ENCODE assay signal across 8 cellular contexts in genomic region chr1:202957733-202958543, GRCh38. TPM values are rescaled to one million over a fixed set of nuclear protein-coding genes. Genes with fewer than 3 reads are reported as not detected.
A peak's percentile ranks its signal among the peaks of the same experiment; 100 is the strongest.
DNase-seq lines count a peak whose midpoint lies in the region; ATAC-seq and TF ChIP-seq lines count a peak whose summit lies in the region.

Gene ADIPOR1, minus strand, starts transcription at chr1:202958312. Its CDS starts 7,242 bp downstream, at chr1:202951070.

- H3K27me3 ChIP-seq in Karpas-422 (ENCODE audit: low read length): no peaks in the 10 kb centered on the region

- H3K4me3 Mint-ChIP-seq in activated T-helper 2 cell treated with anti-CD3 and anti-CD28 coated beads, Interferon-gamma antibody, Interleukin-2, Interleukin-4, amounts not matched to agents 10 μg/mL and 5 μg/mL and 100 μg/mL, durations not matched to agents 14 hours and 24 hours and 36 hours (ENCODE audit: low read depth): peak within 1 kb of the TSS; percentile 94
- peak within 1 kb of the TSS; percentile 86 for H3K4me3 Mint-ChIP-seq in natural killer cell

- DNase-seq in EH (ENCODE audit: low read depth): peak; percentile 86
- DNase-seq in Karpas-422: peak; percentile 96
- DNase-seq in RPMI8226: peak; percentile 96
- peak; percentile 92 for DNase-seq in activated T-helper 2 cell treated with anti-CD3 and anti-CD28 coated beads, Interferon-gamma antibody, Interleukin-2, Interleukin-4, amounts not matched to agents 10 μg/mL and 5 μg/mL and 100 μg/mL, durations not matched to agents 14 hours and 24 hours and 36 hours (ENCODE audit: low spot score)
- peak; percentile 75 for DNase-seq in fibroblast of mammary gland (ENCODE audit: low read depth)
- peak; percentile 89 for DNase-seq in natural killer cell
- peak; percentile 91 for DNase-seq in stimulated activated naive CD4-positive, alpha-beta T cell treated with Interleukin-2 at 50 U/mL for 16 hours (lab: John Stamatoyannopoulos, UW)

- H3K4me1 ChIP-seq in Karpas-422 (ENCODE audit: low read length): peaks cover 29% of the 10 kb centered on the region

- peak within 1 kb of the TSS; percentile 82 for H3K4me2 ChIP-seq in Karpas-422 (ENCODE audit: low read depth, low read length, poor library complexity, severe bottlenecking)

- no peak for TF ChIP-seq CTCF in fibroblast of mammary gland (conservative IDR thresholded peaks at IDR 0.05; ENCODE audit: control insufficient read depth, insufficient read depth, low read depth, low read length)
- TF ChIP-seq CTCF in natural killer cell (IDR thresholded peaks at IDR 0.05): no peak

- H3K27ac ChIP-seq in Karpas-422 (ENCODE audit: low read length): no peak within 1 kb of the TSS

- H4K20me1 ChIP-seq in Karpas-422 (ENCODE audit: insufficient read depth, low read depth, low read length): peaks cover 15% of the 10 kb centered on the region; the same call in 1 of the 2 replicates

- H3K9me2 ChIP-seq in Karpas-422 (replicated peaks; ENCODE audit: insufficient read depth, low read length): no peaks in the 10 kb centered on the region

- H3K4me3 ChIP-seq in Karpas-422 (ENCODE audit: low read length) (peak within 1 kb of the TSS; percentile 90), fibroblast of mammary gland (ENCODE audit: control insufficient read depth, low read depth, low read length) (peak within 1 kb of the TSS; percentile 77)

- H3K9ac ChIP-seq in Karpas-422 (ENCODE audit: low read length): peak within 1 kb of the TSS; percentile 96

- intact Hi-C loops in activated T-helper 2 cell treated with anti-CD3 and anti-CD28 coated beads, Interferon-gamma antibody, Interleukin-2, Interleukin-4, amounts not matched to agents 10 μg/mL and 5 μg/mL and 100 μg/mL, durations not matched to agents 14 hours and 24 hours and 36 hours (cut with micrococcal nuclease): loop anchor here (1.0 to 2.0 kb wide), 5 partner anchors 9 to 147 kb away; partner anchors contain the start of genes CYB5R1, KLHL12, PCAT6 and PPFIA4
- intact Hi-C loops in natural killer cell (cut with micrococcal nuclease): loop anchor here (1.0 to 2.0 kb wide), 3 partner anchors 9 to 69 kb away; partner anchors contain the start of genes CYB5R1, KLHL12 and RABIF

- no peaks in the 10 kb centered on the region for H3K9me3 ChIP-seq in Karpas-422 (ENCODE audit: low read length)

- peak within 1 kb of the TSS; percentile 58 for H3K27ac Mint-ChIP-seq in activated T-helper 2 cell treated with anti-CD3 and anti-CD28 coated beads, Interferon-gamma antibody, Interleukin-2, Interleukin-4, amounts not matched to agents 10 μg/mL and 5 μg/mL and 100 μg/mL, durations not matched to agents 14 hours and 24 hours and 36 hours
- H3K27ac Mint-ChIP-seq in natural killer cell: peak within 1 kb of the TSS; percentile 85 to 90

- no peaks in the 10 kb centered on the region for H3K36me3 ChIP-seq in Karpas-422 (ENCODE audit: insufficient read depth, low read length)

- no peaks in the 10 kb centered on the region for H3K27me3 Mint-ChIP-seq in activated T-helper 2 cell treated with anti-CD3 and anti-CD28 coated beads, Interferon-gamma antibody, Interleukin-2, Interleukin-4, amounts not matched to agents 10 μg/mL and 5 μg/mL and 100 μg/mL, durations not matched to agents 14 hours and 24 hours and 36 hours (ENCODE audit: low read depth)
- no peaks in the 10 kb centered on the region for H3K27me3 Mint-ChIP-seq in natural killer cell (ENCODE audit: low read depth in 2 of 2)

- peaks cover 29% of the 10 kb centered on the region for H3K4me1 Mint-ChIP-seq in activated T-helper 2 cell treated with anti-CD3 and anti-CD28 coated beads, Interferon-gamma antibody, Interleukin-2, Interleukin-4, amounts not matched to agents 10 μg/mL and 5 μg/mL and 100 μg/mL, durations not matched to agents 14 hours and 24 hours and 36 hours (ENCODE audit: low read depth)
- H3K4me1 Mint-ChIP-seq in natural killer cell: peaks cover 23 to 37% of the 10 kb centered on the region in 2 donors

- peaks cover 13% of the 10 kb centered on the region for H3K36me3 Mint-ChIP-seq in activated T-helper 2 cell treated with anti-CD3 and anti-CD28 coated beads, Interferon-gamma antibody, Interleukin-2, Interleukin-4, amounts not matched to agents 10 μg/mL and 5 μg/mL and 100 μg/mL, durations not matched to agents 14 hours and 24 hours and 36 hours (ENCODE audit: low read depth)
- H3K36me3 Mint-ChIP-seq in natural killer cell: no peaks in the 10 kb centered on the region

- peak within 1 kb of the TSS; percentile 83 for H2AFZ ChIP-seq in Karpas-422 (ENCODE audit: low read length)

- H3K79me2 ChIP-seq in Karpas-422 (ENCODE audit: low read length): peaks cover 51% of the 10 kb centered on the region

- peak; percentile 97 for ATAC-seq in GM21825 (IDR thresholded peaks at IDR 0.05; ENCODE audit: unreplicated experiment)
- ATAC-seq in natural killer cell: peak; percentile 96 to 99 (median 96)

- no peaks in the 10 kb centered on the region for H3K9me3 Mint-ChIP-seq in activated T-helper 2 cell treated with anti-CD3 and anti-CD28 coated beads, Interferon-gamma antibody, Interleukin-2, Interleukin-4, amounts not matched to agents 10 μg/mL and 5 μg/mL and 100 μg/mL, durations not matched to agents 14 hours and 24 hours and 36 hours
- H3K9me3 Mint-ChIP-seq in natural killer cell: no peaks in the 10 kb centered on the region

RNA-seq across cellular contexts. Expression of gene ADIPOR1, which starts in this region (rescaled TPM):
- 88.2 and 123 TPM in 2 replicates for total RNA-seq in Karpas-422 (2014; rRNA removed; shearing (Covaris generic); ENCODE audit: low replicate concordance)
- 79.1 and 79.2 TPM in 2 replicates for total RNA-seq in activated T-helper 2 cell treated with anti-CD3 and anti-CD28 coated beads, Interferon-gamma antibody, Interleukin-2, Interleukin-4, amounts not matched to agents 10 μg/mL and 5 μg/mL and 100 μg/mL, durations not matched to agents 14 hours and 24 hours and 36 hours
- 10 to 100 TPM; 61.9 to 81.7 (median 80.6) TPM for total RNA-seq in natural killer cell
